In the genomic region with DNA sequence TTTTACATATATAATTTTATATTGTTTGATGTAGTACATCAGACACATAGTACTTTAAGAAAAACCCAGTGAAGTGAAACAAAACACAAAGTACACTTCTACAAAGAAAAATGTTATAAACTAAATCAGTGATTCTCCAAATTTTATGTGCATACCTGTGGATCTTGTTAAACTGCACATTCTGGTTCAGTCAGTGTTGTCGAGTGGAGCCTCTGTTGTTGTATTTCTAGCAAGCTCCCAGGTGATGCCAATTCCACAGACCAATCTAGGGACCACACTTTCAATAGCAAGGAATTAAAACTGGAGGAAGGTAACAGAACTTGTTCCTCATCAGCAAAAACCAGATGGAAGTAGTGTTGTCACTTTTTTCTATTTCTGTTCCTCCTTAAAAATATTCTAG, we compare ENCODE assay signal across 30 cellular contexts.
"Had no signal": no experiment of that assay in that cellular context is flagged by ENCODE, and none has a peak within 500 bp of the region (broad histone marks: within the 10 kb centered on the region; RNA-seq: fewer than 3 reads in every experiment).

No MANE protein-coding gene starts in this region.

- H3K36me3 ChIP-seq: brain microvascular endothelial cell, esophagus squamous epithelium, gastroesophageal sphincter had no signal

- H3K27me3 Mint-ChIP-seq: activated CD8-positive, alpha-beta T cell treated with anti-CD3 and anti-CD28 coated beads for 36 hours; central memory CD8-positive, alpha-beta T cell; dendritic cell treated with granulocyte-macrophage colony-stimulating factor and Interleukin-4, amounts not matched to agents 40 ng/mL and 50 ng/mL, for 4 days; T-helper 17 cell had no signal

- H3K36me3 Mint-ChIP-seq: activated naive CD8-positive, alpha-beta T cell; WTC11 had no signal

- H3K4me1 ChIP-seq: gastroesophageal sphincter had no signal

- H3K9me3 Mint-ChIP-seq: activated CD8-positive, alpha-beta T cell treated with anti-CD3 and anti-CD28 coated beads for 36 hours; activated T-cell treated with anti-CD3 and anti-CD28 coated beads, Interleukin-2, amount 50 U/mL, for 4 hours; activated T-helper 17 cell treated with anti-CD3 and anti-CD28 coated beads, Interleukin-2, amount 50 U/mL, for 72 hours; dendritic cell treated with granulocyte-macrophage colony-stimulating factor and Interleukin-4, amounts not matched to agents 40 ng/mL and 50 ng/mL, for 4 days; effector memory CD8-positive, alpha-beta T cell; T-helper 2 cell treated with Interferon-gamma antibody and Interleukin-4, amounts not matched to agents 5 μg/mL and 100 μg/mL, for 36 hours had no signal

- H3K9me3 ChIP-seq: esophagus squamous epithelium, gastroesophageal sphincter had no signal

- H3K4me3 Mint-ChIP-seq: activated CD8-positive, alpha-beta T cell treated with anti-CD3 and anti-CD28 coated beads for 36 hours; activated naive CD8-positive, alpha-beta T cell; activated T-cell treated with anti-CD3 and anti-CD28 coated beads, Interleukin-2, amount 50 U/mL, for 4 hours; activated T-helper 17 cell treated with anti-CD3 and anti-CD28 coated beads, Interleukin-2, amount 50 U/mL, for 72 hours; central memory CD8-positive, alpha-beta T cell; dendritic cell treated with granulocyte-macrophage colony-stimulating factor and Interleukin-4, amounts not matched to agents 40 ng/mL and 50 ng/mL, for 4 days; effector memory CD8-positive, alpha-beta T cell; T-helper 17 cell; T-helper 2 cell treated with Interferon-gamma antibody and Interleukin-4, amounts not matched to agents 5 μg/mL and 100 μg/mL, for 36 hours; WTC11 had no signal

- H3K27ac Mint-ChIP-seq: activated CD8-positive, alpha-beta T cell treated with anti-CD3 and anti-CD28 coated beads for 36 hours; activated naive CD8-positive, alpha-beta T cell; activated T-helper 17 cell treated with anti-CD3 and anti-CD28 coated beads, Interleukin-2, amount 50 U/mL, for 72 hours; dendritic cell treated with granulocyte-macrophage colony-stimulating factor and Interleukin-4, amounts not matched to agents 40 ng/mL and 50 ng/mL, for 4 days; effector memory CD8-positive, alpha-beta T cell; T-helper 17 cell; T-helper 2 cell treated with Interferon-gamma antibody and Interleukin-4, amounts not matched to agents 5 μg/mL and 100 μg/mL, for 36 hours; WTC11 had no signal

- H3K27ac ChIP-seq: brain microvascular endothelial cell, coronary artery, epithelial cell of prostate, esophagus squamous epithelium, gastroesophageal sphincter had no signal

- H3K4me3 ChIP-seq: coronary artery, esophagus squamous epithelium, gastroesophageal sphincter had no signal

- H3K4me1 Mint-ChIP-seq: activated T-helper 17 cell treated with anti-CD3 and anti-CD28 coated beads, Interleukin-2, amount 50 U/mL, for 72 hours; central memory CD8-positive, alpha-beta T cell; WTC11 had no signal

- DNase-seq: activated CD4-positive, alpha-beta T cell treated with anti-CD3 and anti-CD28 coated beads for 48 hours; activated CD4-positive, alpha-beta T cell treated with anti-CD3 and anti-CD28 coated beads, Interleukin-2, amount 50 U/mL, for 1 hour; activated CD4-positive, alpha-beta T cell treated with anti-CD3 and anti-CD28 coated beads, Interleukin-2, amount 50 U/mL, for 48 hours; activated CD8-positive, alpha-beta memory T cell treated with anti-CD3 and anti-CD28 coated beads for 24 hours; activated CD8-positive, alpha-beta T cell treated with anti-CD3 and anti-CD28 coated beads for 36 hours; activated effector memory CD4-positive, alpha-beta T cell treated with Interleukin-2 at 50 U/mL for 16 hours; activated gamma-delta T cell treated with Interleukin-2 at 50 U/mL for 16 hours; activated naive CD4-positive, alpha-beta T cell treated with anti-CD3 and anti-CD28 coated beads, Interleukin-2, amount 50 U/mL, for 16 hours; activated naive CD4-positive, alpha-beta T cell treated with Interleukin-2 at 50 U/mL for 16 hours; activated T-cell treated with anti-CD3 and anti-CD28 coated beads, Interleukin-2, amount 50 U/mL, for 4 hours; amniotic stem cell; anterior cingulate cortex; brain microvascular endothelial cell; effector CD4-positive, alpha-beta T cell; effector memory CD8-positive, alpha-beta T cell; esophagus squamous epithelium; head of caudate nucleus; T-helper 1 cell; T-helper 17 cell; T1000 had no signal

- H3K27me3 ChIP-seq: brain microvascular endothelial cell, esophagus squamous epithelium, gastroesophageal sphincter had no signal

- ATAC-seq: activated CD4-positive, CD25-positive, alpha-beta regulatory T cell treated with anti-CD3 and anti-CD28 coated beads, Interleukin-2, amount 50 U/mL, for 24 hours; activated CD8-positive, alpha-beta T cell treated with anti-CD3 and anti-CD28 coated beads for 36 hours; activated T-cell treated with anti-CD3 and anti-CD28 coated beads, Interleukin-2, amount 50 U/mL, for 4 hours; activated T-helper 17 cell treated with anti-CD3 and anti-CD28 coated beads, Interleukin-2, amount 50 U/mL, for 72 hours; effector memory CD8-positive, alpha-beta T cell; gastroesophageal sphincter; T-helper 17 cell; WTC11 had no signal
